In genomic region chr2:241485172-241485911, GRCh38 we compare ENCODE assay signal across 26 cellular contexts. TPM values are rescaled to one million over a fixed set of nuclear protein-coding genes. Genes with fewer than 3 reads are reported as not detected.
DNase-seq lines count a peak whose midpoint lies in the region; ATAC-seq, FAIRE-seq and TF ChIP-seq lines count a peak whose summit lies in the region.
"Had no signal": no experiment of that assay in that cellular context is flagged by ENCODE, and none has a peak within 500 bp of the region (broad histone marks: within the 10 kb centered on the region; RNA-seq: fewer than 3 reads in every experiment).

No MANE protein-coding gene starts in this region.

- SMC1A ChIA-PET in GM12878 (lab: Charles Lee; ENCODE audit: uncharacterized antibody, unreplicated experiment): no interaction called here

- WGBS in GM12878 (ENCODE audit: insufficient coverage, insufficient replicate concordance, low lambda C conversion rate, missing lambda C conversion rate): 80% methylated on average over 1 of the region's 1 CpG

- H3K4me3 ChIP-seq in HEK293 (ENCODE audit: low read depth, low read length) (no peak overlapping the region), GM12878 (no peak overlapping the region)
- H3K4me3 ChIP-seq: GM23338 had no signal

- BruUV-seq in Calu3 (replicated peaks; lab: Mats Ljungman, UMichigan) (no TSS peak), GM12878 (replicated peaks; lab: Mats Ljungman, UMichigan) (no TSS peak)

- H3K9me3 ChIP-seq in HEK293 (ENCODE audit: control insufficient read depth, insufficient read depth, low read depth, low read length) (no peaks in the 10 kb centered on the region), GM12878 (replicated peaks; ENCODE audit: control insufficient read depth, insufficient read depth, low read length) (no peaks in the 10 kb centered on the region)
- H3K9me3 ChIP-seq: BE2C had no signal

- no peak for ATAC-seq in GM12878
- no peak for ATAC-seq in GM21447 (IDR thresholded peaks at IDR 0.05; ENCODE audit: unreplicated experiment)
- no peak for ATAC-seq in GM21723 (IDR thresholded peaks at IDR 0.05; ENCODE audit: unreplicated experiment)
- ATAC-seq: GM23338 had no signal

- H3K9ac ChIP-seq in GM12878 (ENCODE audit: control insufficient read depth, insufficient read depth, low read length): no peak overlapping the region

- CTCF ChIA-PET in Calu3 (lab: Charles Lee): no interaction called here
- CTCF ChIA-PET in HEK293 (lab: Yijun Ruan, JAX): interaction anchor here (0.6 kb wide), 1 partner anchor 462 kb away, joined by 4 read pairs; no protein-coding TSS in a partner anchor
- CTCF ChIA-PET in GM12878 (lab: Yijun Ruan, JAX): no interaction called here

- peak overlapping the region; percentile 20 for H3K27ac Mint-ChIP-seq in Calu3 (ENCODE audit: unreplicated experiment)
- H3K27ac Mint-ChIP-seq in neural crest cell (ENCODE audit: unreplicated experiment): no peak overlapping the region
- H3K27ac Mint-ChIP-seq: GM23338, HFFc6, IgD-negative memory B cell had no signal

- RAD21 ChIA-PET in GM12878 (lab: Charles Lee; ENCODE audit: unreplicated experiment): no interaction called here

- H3K36me3 ChIP-seq in HEK293 (ENCODE audit: control insufficient read depth in 2 of 2, insufficient read depth in 1 of 2, low read length in 2 of 2) (peaks cover 0 to 26% of the 10 kb centered on the region in 2 experiments; a peak in 1 of 3 replicates), GM12878 (ENCODE audit: control insufficient read depth in 2 of 2, insufficient read depth in 2 of 2, low read length in 1 of 2) (no peaks in the 10 kb centered on the region; a peak in 1 of 4 replicates)
- H3K36me3 ChIP-seq: BE2C had no signal

- intact Hi-C loops in Calu3 (cut with micrococcal nuclease; ENCODE audit: unreplicated experiment): no loop called here
- intact Hi-C loops in GM12878 (cut with micrococcal nuclease; ENCODE audit: unreplicated experiment): no loop called here

- no peaks in the 10 kb centered on the region for H3K27me3 Mint-ChIP-seq in Calu3 (ENCODE audit: unreplicated experiment)
- H3K27me3 Mint-ChIP-seq in neural crest cell (ENCODE audit: low read depth): no peaks in the 10 kb centered on the region
- H3K27me3 Mint-ChIP-seq: CD4-positive, CD25-positive, alpha-beta regulatory T cell; IgD-negative memory B cell had no signal

- TF ChIP-seq RAD21 in GM12878 (IDR thresholded peaks at IDR 0.05; ENCODE audit: insufficient read depth, low read depth, low read length): no peak

- H3K4me1 ChIP-seq in HEK293 (ENCODE audit: control insufficient read depth, insufficient read depth, low read length) (no peaks in the 10 kb centered on the region), GM12878 (ENCODE audit: control insufficient read depth, insufficient read depth, low read length) (no peaks in the 10 kb centered on the region)

- no peaks in the 10 kb centered on the region for H3K27me3 ChIP-seq in GM12878 (replicated peaks in 1 of 2; ENCODE audit: control insufficient read depth in 2 of 2, insufficient read depth in 2 of 2, low read length in 1 of 2)
- H3K27me3 ChIP-seq: BE2C had no signal

- no peak for TF ChIP-seq POLR2A in GM12878 (IDR thresholded peaks at IDR 0.05; ENCODE audit: low read depth, low read length)

- H3K4me3 Mint-ChIP-seq in Calu3 (ENCODE audit: low read depth, unreplicated experiment) (no peak overlapping the region), neural crest cell (peak overlapping the region; percentile 6)
- H3K4me3 Mint-ChIP-seq: CD4-positive, CD25-positive, alpha-beta regulatory T cell; CD8-positive, alpha-beta memory T cell; GM23338; HFFc6; IgD-negative memory B cell had no signal

- H3K27ac ChIP-seq in HEK293 (ENCODE audit: extremely low read depth, low read depth, low read length) (no peak overlapping the region), GM12878 (ENCODE audit: control insufficient read depth, insufficient read depth) (no peak overlapping the region)
- H3K27ac ChIP-seq: HL-60 had no signal

- no peak for TF ChIP-seq EP300 in GM12878 (IDR thresholded peaks at IDR 0.05; ENCODE audit: borderline replicate concordance in 1 of 2, control insufficient read depth in 1 of 2, low read depth in 2 of 2, low read length in 2 of 2)

- H2AFZ ChIP-seq in GM12878 (ENCODE audit: control insufficient read depth, low read depth, low read length): no peak overlapping the region
- H2AFZ ChIP-seq: GM23338 had no signal

- TF ChIP-seq CTCF in Calu3 (IDR thresholded peaks at IDR 0.05; ENCODE audit: unreplicated experiment) (no peak), HEK293 (tag by site-specific recombination; IDR thresholded peaks at IDR 0.05) (no peak), GM12878 (IDR thresholded peaks at IDR 0.05 in 2 of 3, conservative IDR thresholded peaks at IDR 0.05 in 1 of 3; ENCODE audit: control insufficient read depth in 2 of 3, extremely low read depth in 1 of 3, insufficient read depth in 1 of 3, low read depth in 3 of 3, low read length in 3 of 3) (no peak), neural crest cell (conservative IDR thresholded peaks at IDR 0.05) (no peak)

- H3K9me3 Mint-ChIP-seq in Calu3 (ENCODE audit: low read depth, unreplicated experiment) (no peaks in the 10 kb centered on the region), neural crest cell (no peaks in the 10 kb centered on the region)
- H3K9me3 Mint-ChIP-seq: CD8-positive, alpha-beta memory T cell; GM23338; HFFc6; IgD-negative memory B cell had no signal

- H3K4me2 ChIP-seq in GM12878 (ENCODE audit: control insufficient read depth, insufficient read depth): no peak overlapping the region
- H3K4me2 ChIP-seq: GM23338 had no signal

- POLR2A ChIA-PET in HEK293 (lab: Yijun Ruan, JAX): no interaction called here
- POLR2A ChIA-PET in GM12878 (lab: Charles Lee): interaction anchor here (0.6 kb wide), 1 partner anchor 155 kb away, joined by 8 read pairs; no protein-coding TSS in a partner anchor

- no peaks in the 10 kb centered on the region for H4K20me1 ChIP-seq in GM12878 (ENCODE audit: control insufficient read depth, insufficient read depth)

- H3K36me3 Mint-ChIP-seq in Calu3 (ENCODE audit: insufficient read depth, unreplicated experiment) (peaks cover 24% of the 10 kb centered on the region), neural crest cell (ENCODE audit: low read depth) (peaks cover 3% of the 10 kb centered on the region)
- H3K36me3 Mint-ChIP-seq: CD4-positive, CD25-positive, alpha-beta regulatory T cell had no signal

- no peak for DNase-seq in Calu3
- DNase-seq in GM12878 (ENCODE audit: low read depth, low spot score): no peak
- DNase-seq in neural crest cell (ENCODE audit: low read depth, low spot score): no peak
- no peak for DNase-seq in ureter (ENCODE audit: low spot score)
- DNase-seq in HTR-8/SVneo (ENCODE audit: insufficient read length, low spot score): no peak
- DNase-seq: ACHN; BE2C; C1 segment of cervical spinal cord; CD8-positive, alpha-beta memory T cell; COR-L47; HCEC 1CT; HFFc6; KG1 had no signal

- H3K4me1 Mint-ChIP-seq in Calu3 (ENCODE audit: low read depth, unreplicated experiment) (no peaks in the 10 kb centered on the region), neural crest cell (no peaks in the 10 kb centered on the region)
- H3K4me1 Mint-ChIP-seq: CD4-positive, CD25-positive, alpha-beta regulatory T cell; CD8-positive, alpha-beta memory T cell; GM23338; IgD-negative memory B cell had no signal

- FAIRE-seq in GM12878 (lab: Jason Lieb, UNC) (no peak), HTR-8/SVneo (lab: Jason Lieb, UNC) (no peak)
- FAIRE-seq: A204.1, D721Med, G401.6, GM12892, GM18507, H54 had no signal

- no peaks in the 10 kb centered on the region for H3K79me2 ChIP-seq in GM12878 (ENCODE audit: control insufficient read depth, insufficient read depth, low read length)

- in situ Hi-C loops in GM12878 (cut with MboI): no loop called here

TF ChIP-seq in HEK293, 187 proteins besides CTCF, POLR2A, EP300 and RAD21 (continues in another document):
- TF ChIP-seq ZNF394 (tag by site-specific recombination; IDR thresholded peaks at IDR 0.05; ENCODE audit: borderline replicate concordance): no peak

TF ChIP-seq in GM12878, 131 proteins besides CTCF, POLR2A, EP300 and RAD21:
- no peak for TF ChIP-seq MXI1 (IDR thresholded peaks at IDR 0.05; ENCODE audit: low read depth, low read length)
- 0 out of 2 replicates have a peak, but pooled peaks have one; percentile 15 for TF ChIP-seq EED (IDR thresholded peaks at IDR 0.05; ENCODE audit: low read depth)
- TF ChIP-seq ZNF24 (IDR thresholded peaks at IDR 0.05): no peak
- no peak for TF ChIP-seq ATF7 (IDR thresholded peaks at IDR 0.05; ENCODE audit: low read depth)
- TF ChIP-seq NFXL1 (IDR thresholded peaks at IDR 0.05; ENCODE audit: borderline replicate concordance): peak; percentile 49
- TF ChIP-seq RBBP5 (conservative IDR thresholded peaks at IDR 0.05): no peak

RNA-seq across cellular contexts. Expression of gene STK25, which starts 23.0 kb away (rescaled TPM):
- total RNA-seq in Calu3 (2022): 149 and 159 TPM in 2 replicates
- 156 and 202 TPM in 2 replicates for total RNA-seq in GM12878 (2013; cell fraction: nucleolus; rRNA removed)
- total RNA-seq in GM12878 (2014; rRNA removed): 104 and 122 TPM in 2 replicates
- total RNA-seq in GM12878 (2014; rRNA removed; fragmentation: Illumina TruSeq; extraction: Trizol): 49.5 and 52.7 TPM in 2 replicates
- 104 and 108 TPM in 2 replicates for total RNA-seq in GM12878 (2021)
- 41.4 TPM for polyA plus RNA-seq in GM12878 (2011; ENCODE audit: low read depth)
- 69.7 and 154 TPM in 2 replicates for polyA plus RNA-seq in GM12878 (2011; rRNA removed)
- polyA plus RNA-seq in GM12878 (2011; cell fraction: cytosol; rRNA removed): 148 and 164 TPM in 2 replicates
- polyA plus RNA-seq in GM12878 (2011; cell fraction: nucleus; rRNA removed): 692 and 693 TPM in 2 replicates
- 86.4 and 98.6 TPM in 2 replicates for polyA plus RNA-seq in GM12878 (2012)
- 48.8 and 84.0 TPM in 2 replicates for polyA plus RNA-seq in GM12878 (2014; fragmentation: Illumina TruSeq; extraction: Trizol)
- 10 to 100 TPM in 1 of 2 experiments, 1 to 10 TPM in 1; 6.0 to 14.0 TPM for polyA plus RNA-seq in GM12878 (2014; fragmentation: Nextera tagmentation; extraction: Ambion mirVana)
- 135 and 161 TPM in 2 replicates for polyA plus RNA-seq in GM12878 (2014; rRNA removed)
- polyA plus RNA-seq in GM12878 (2016; fragmentation: Nextera tagmentation; extraction: Ambion mirVana): 10 to 100 TPM; 88.1 to 90.5 TPM
- 124 and 146 TPM in 2 replicates for polyA minus RNA-seq in GM12878 (2011; rRNA and poly(A)+ RNA removed)
- 39.0 and 42.9 TPM in 2 replicates for polyA minus RNA-seq in GM12878 (2011; cell fraction: cytosol; rRNA and poly(A)+ RNA removed)
- 76.0 and 109 TPM in 2 replicates for polyA minus RNA-seq in GM12878 (2011; cell fraction: nucleus; rRNA and poly(A)+ RNA removed)
- 215 and 223 TPM in 2 replicates for total RNA-seq in neural crest cell
- total RNA-seq in ureter: 166 TPM
